9 cellular contexts compared by ENCODE assay signal in the genomic region with DNA sequence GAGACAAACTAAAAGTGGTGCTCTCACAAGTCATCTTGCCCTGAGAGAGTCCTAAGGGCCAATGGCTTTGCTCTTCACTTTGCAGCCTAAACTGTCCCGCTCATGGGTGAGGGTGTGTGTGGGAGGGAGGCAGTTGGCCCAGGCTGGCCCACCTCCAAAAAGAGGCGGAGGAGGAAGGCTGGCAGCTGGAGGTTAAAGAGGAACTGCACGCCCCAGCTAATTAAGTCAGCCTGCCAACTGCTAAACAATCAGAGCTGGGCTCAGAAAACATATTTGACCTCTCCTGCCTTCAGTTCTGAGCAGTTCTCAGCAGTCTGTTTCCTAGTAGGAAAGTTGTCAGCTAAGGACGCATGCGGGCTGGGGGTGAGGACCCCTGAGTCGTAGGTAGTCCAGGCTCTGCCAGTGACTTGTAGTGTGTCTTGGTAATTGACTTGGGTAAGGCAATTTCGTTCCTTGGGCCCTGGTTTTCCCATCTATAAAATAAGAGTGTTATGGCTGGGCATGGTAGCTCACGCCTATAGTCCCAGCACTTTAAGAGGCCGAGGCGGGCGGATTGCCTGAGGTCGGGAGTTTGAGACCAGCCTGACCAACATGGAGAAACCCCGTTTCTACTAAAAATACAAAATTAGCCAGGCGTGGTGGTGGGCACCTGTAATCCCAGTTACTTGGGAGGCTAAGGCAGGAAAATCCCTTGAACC. TPM values are rescaled to one million over a fixed set of nuclear protein-coding genes. Genes with fewer than 3 reads are reported as not detected.
A peak's percentile ranks its signal among the peaks of the same experiment; 100 is the strongest.
DNase-seq lines count a peak whose midpoint lies in the region; ATAC-seq and TF ChIP-seq lines count a peak whose summit lies in the region.
"Had no signal": no experiment of that assay in that cellular context is flagged by ENCODE, and none has a peak within 500 bp of the region (broad histone marks: within the 10 kb centered on the region; RNA-seq: fewer than 3 reads in every experiment).

No MANE protein-coding gene starts in this region.

- peaks cover 6% of the 10 kb centered on the region for H3K4me1 Mint-ChIP-seq in activated B cell treated with CpG ODN at 0.5 μM for 24 hours
- no peaks in the 10 kb centered on the region for H3K4me1 Mint-ChIP-seq in activated naive CD8-positive, alpha-beta T cell treated with anti-CD3 and anti-CD28 coated beads, Interleukin-2, amount 50 U/mL, for 24 hours

- peak; percentile 25 for ATAC-seq in activated B cell treated with CpG ODN at 0.5 μM for 24 hours (ENCODE audit: low read depth)
- ATAC-seq in activated naive CD8-positive, alpha-beta T cell treated with anti-CD3 and anti-CD28 coated beads, Interleukin-2, amount 50 U/mL, for 24 hours = no peak
- ATAC-seq: activated CD8-positive, alpha-beta T cell treated with anti-CD3 and anti-CD28 coated beads for 36 hours had no signal

- H3K27me3 ChIP-seq in liver (ENCODE audit: control insufficient read depth in 4 of 4, insufficient read depth in 4 of 4, low read length in 3 of 4) = no peaks in the 10 kb centered on the region
- no peaks in the 10 kb centered on the region for H3K27me3 ChIP-seq in tibial artery
- H3K27me3 ChIP-seq: uterus had no signal

- H3K4me1 ChIP-seq in liver (ENCODE audit: control insufficient read depth in 4 of 4, insufficient read depth in 4 of 4, low read length in 3 of 4) (peaks cover 0 to 3% (median under 1%) of the 10 kb centered on the region in 4 donors), tibial artery (peaks cover 0 to 5% (median 0%) of the 10 kb centered on the region in 4 donors)
- H3K4me1 ChIP-seq: uterus had no signal

- TF ChIP-seq RAD21 in liver (IDR thresholded peaks at IDR 0.05) = no peak

- TF ChIP-seq CTCF in NB4 (IDR thresholded peaks at IDR 0.05; ENCODE audit: low read depth, low read length) = no peak
- TF ChIP-seq CTCF in activated B cell treated with CpG ODN at 0.5 μM for 24 hours (IDR thresholded peaks at IDR 0.05) = no peak
- TF ChIP-seq CTCF in liver (IDR thresholded peaks at IDR 0.05; ENCODE audit: low read depth, low read length, missing input control) = no peak
- no peak for TF ChIP-seq CTCF in tibial artery (IDR thresholded peaks at IDR 0.05)

- no peaks in the 10 kb centered on the region for H3K9me3 ChIP-seq in liver (ENCODE audit: control insufficient read depth in 4 of 4, low read length in 3 of 4)
- H3K9me3 ChIP-seq in tibial artery = no peaks in the 10 kb centered on the region
- H3K9me3 ChIP-seq: uterus had no signal

- WGBS in liver = 72% methylated on average over 14 of the region's 14 CpGs

- CTCF ChIA-PET in activated B cell treated with CpG ODN at 0.5 μM for 24 hours (lab: Charles Lee) = no interaction called here

- TF ChIP-seq POLR2A in NB4 (IDR thresholded peaks at IDR 0.05; ENCODE audit: extremely low read depth, insufficient read length) = peak; percentile 47

- intact Hi-C loops in activated B cell treated with CpG ODN at 0.5 μM for 24 hours (cut with micrococcal nuclease) (no loop called here), tibial artery (cut with DNase I; ENCODE audit: low total_unique reads) (no loop called here)

- H3K9ac ChIP-seq in liver (ENCODE audit: low read depth in 1 of 2, low read length in 2 of 2) = no peak overlapping the region

- no peaks in the 10 kb centered on the region for H3K27me3 Mint-ChIP-seq in activated B cell treated with CpG ODN at 0.5 μM for 24 hours
- H3K27me3 Mint-ChIP-seq in activated naive CD8-positive, alpha-beta T cell treated with anti-CD3 and anti-CD28 coated beads, Interleukin-2, amount 50 U/mL, for 24 hours = no peaks in the 10 kb centered on the region
- H3K27me3 Mint-ChIP-seq: activated CD8-positive, alpha-beta T cell treated with anti-CD3 and anti-CD28 coated beads for 36 hours had no signal

- peaks cover 21% of the 10 kb centered on the region for H3K36me3 Mint-ChIP-seq in activated B cell treated with CpG ODN at 0.5 μM for 24 hours (ENCODE audit: low read depth)
- H3K36me3 Mint-ChIP-seq in activated naive CD8-positive, alpha-beta T cell treated with anti-CD3 and anti-CD28 coated beads, Interleukin-2, amount 50 U/mL, for 24 hours (ENCODE audit: low read depth) = peaks cover 20% of the 10 kb centered on the region

- H3K36me3 ChIP-seq in liver (ENCODE audit: control insufficient read depth in 4 of 4, insufficient read depth in 3 of 4, low read depth in 1 of 4, low read length in 3 of 4) (peaks cover 4 to 23% (median 10%) of the 10 kb centered on the region in 4 donors), tibial artery (peaks cover 8 to 73% (median 37%) of the 10 kb centered on the region in 3 donors)
- H3K36me3 ChIP-seq: uterus had no signal

- H3K9me3 Mint-ChIP-seq in activated B cell treated with CpG ODN at 0.5 μM for 24 hours = no peaks in the 10 kb centered on the region
- no peaks in the 10 kb centered on the region for H3K9me3 Mint-ChIP-seq in activated naive CD8-positive, alpha-beta T cell treated with anti-CD3 and anti-CD28 coated beads, Interleukin-2, amount 50 U/mL, for 24 hours
- H3K9me3 Mint-ChIP-seq: activated CD8-positive, alpha-beta T cell treated with anti-CD3 and anti-CD28 coated beads for 36 hours had no signal

- DNase-seq in NB4 (ENCODE audit: low read depth) (peak; percentile 95), activated B cell treated with CpG ODN at 0.5 μM for 24 hours (no peak), tibial artery (peak; percentile 62 to 71), occipital lobe (lab: John Stamatoyannopoulos, UW) (no peak)
- no peak for DNase-seq in activated T-cell treated with anti-CD3 and anti-CD28 coated beads, Interleukin-2, amount 50 U/mL, for 48 hours
- no peak for DNase-seq in activated naive CD8-positive, alpha-beta T cell treated with anti-CD3 and anti-CD28 coated beads, Interleukin-2, amount 50 U/mL, for 24 hours
- DNase-seq: activated CD8-positive, alpha-beta T cell treated with anti-CD3 and anti-CD28 coated beads for 36 hours had no signal

- H3K27ac Mint-ChIP-seq in activated B cell treated with CpG ODN at 0.5 μM for 24 hours = peak overlapping the region; percentile 43
- H3K27ac Mint-ChIP-seq in activated naive CD8-positive, alpha-beta T cell treated with anti-CD3 and anti-CD28 coated beads, Interleukin-2, amount 50 U/mL, for 24 hours = no peak overlapping the region
- H3K27ac Mint-ChIP-seq: activated CD8-positive, alpha-beta T cell treated with anti-CD3 and anti-CD28 coated beads for 36 hours had no signal

- no peak overlapping the region for H3K4me3 ChIP-seq in NB4 (ENCODE audit: low read depth, low read length)
- H3K4me3 ChIP-seq in liver (ENCODE audit: low read depth in 1 of 3, low read length in 3 of 3) = no peak overlapping the region
- no peak overlapping the region for H3K4me3 ChIP-seq in tibial artery
- H3K4me3 ChIP-seq: uterus had no signal

- no peak overlapping the region for H3K4me3 Mint-ChIP-seq in activated B cell treated with CpG ODN at 0.5 μM for 24 hours
- H3K4me3 Mint-ChIP-seq in activated naive CD8-positive, alpha-beta T cell treated with anti-CD3 and anti-CD28 coated beads, Interleukin-2, amount 50 U/mL, for 24 hours = no peak overlapping the region
- H3K4me3 Mint-ChIP-seq: activated CD8-positive, alpha-beta T cell treated with anti-CD3 and anti-CD28 coated beads for 36 hours had no signal

- POLR2A ChIA-PET in activated B cell treated with CpG ODN at 0.5 μM for 24 hours (lab: Charles Lee) = no interaction called here

- H3K27ac ChIP-seq in liver (ENCODE audit: low read depth in 1 of 2, low read length in 2 of 2) = no peak overlapping the region
- H3K27ac ChIP-seq in tibial artery = no peak overlapping the region

TF ChIP-seq in liver, 16 proteins besides CTCF, POLR2A, EP300 and RAD21:
- no peak for TF ChIP-seq SP1 (IDR thresholded peaks at IDR 0.05)
- TF ChIP-seq, protein P1, sequence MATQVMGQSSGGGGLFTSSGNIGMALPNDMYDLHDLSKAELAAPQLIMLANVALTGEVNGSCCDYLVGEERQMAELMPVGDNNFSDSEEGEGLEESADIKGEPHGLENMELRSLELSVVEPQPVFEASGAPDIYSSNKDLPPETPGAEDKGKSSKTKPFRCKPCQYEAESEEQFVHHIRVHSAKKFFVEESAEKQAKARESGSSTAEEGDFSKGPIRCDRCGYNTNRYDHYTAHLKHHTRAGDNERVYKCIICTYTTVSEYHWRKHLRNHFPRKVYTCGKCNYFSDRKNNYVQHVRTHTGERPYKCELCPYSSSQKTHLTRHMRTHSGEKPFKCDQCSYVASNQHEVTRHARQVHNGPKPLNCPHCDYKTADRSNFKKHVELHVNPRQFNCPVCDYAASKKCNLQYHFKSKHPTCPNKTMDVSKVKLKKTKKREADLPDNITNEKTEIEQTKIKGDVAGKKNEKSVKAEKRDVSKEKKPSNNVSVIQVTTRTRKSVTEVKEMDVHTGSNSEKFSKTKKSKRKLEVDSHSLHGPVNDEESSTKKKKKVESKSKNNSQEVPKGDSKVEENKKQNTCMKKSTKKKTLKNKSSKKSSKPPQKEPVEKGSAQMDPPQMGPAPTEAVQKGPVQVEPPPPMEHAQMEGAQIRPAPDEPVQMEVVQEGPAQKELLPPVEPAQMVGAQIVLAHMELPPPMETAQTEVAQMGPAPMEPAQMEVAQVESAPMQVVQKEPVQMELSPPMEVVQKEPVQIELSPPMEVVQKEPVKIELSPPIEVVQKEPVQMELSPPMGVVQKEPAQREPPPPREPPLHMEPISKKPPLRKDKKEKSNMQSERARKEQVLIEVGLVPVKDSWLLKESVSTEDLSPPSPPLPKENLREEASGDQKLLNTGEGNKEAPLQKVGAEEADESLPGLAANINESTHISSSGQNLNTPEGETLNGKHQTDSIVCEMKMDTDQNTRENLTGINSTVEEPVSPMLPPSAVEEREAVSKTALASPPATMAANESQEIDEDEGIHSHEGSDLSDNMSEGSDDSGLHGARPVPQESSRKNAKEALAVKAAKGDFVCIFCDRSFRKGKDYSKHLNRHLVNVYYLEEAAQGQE (IDR thresholded peaks at IDR 0.05) = no peak
- TF ChIP-seq NR2F2 (IDR thresholded peaks at IDR 0.05) = peak; percentile 17
- TF ChIP-seq, protein P2, sequence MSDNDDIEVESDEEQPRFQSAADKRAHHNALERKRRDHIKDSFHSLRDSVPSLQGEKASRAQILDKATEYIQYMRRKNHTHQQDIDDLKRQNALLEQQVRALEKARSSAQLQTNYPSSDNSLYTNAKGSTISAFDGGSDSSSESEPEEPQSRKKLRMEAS (IDR thresholded peaks at IDR 0.05) = no peak
- no peak for TF ChIP-seq EGR1 (IDR thresholded peaks at IDR 0.05; ENCODE audit: low read depth in 2 of 2)
- no peak for TF ChIP-seq FOXA2 (IDR thresholded peaks at IDR 0.05)
- TF ChIP-seq JUND (IDR thresholded peaks at IDR 0.05) = no peak
- TF ChIP-seq GABPA (IDR thresholded peaks at IDR 0.05 in 1 of 2, conservative IDR thresholded peaks at IDR 0.05 in 1 of 2) = no peak

RNA-seq across cellular contexts. Expression of a gene that starts 17.0 kb away (rescaled TPM):
- 26.1 and 27.5 TPM in 2 replicates for total RNA-seq in activated B cell treated with CpG ODN at 0.5 μM for 24 hours
- total RNA-seq in liver = 10 to 100 TPM; 20.8 to 38.8 TPM
- 10 to 100 TPM; 33.2 to 37.6 TPM for polyA plus RNA-seq in liver
- total RNA-seq in occipital lobe = 41.5 TPM

RNA-seq across cellular contexts. Expression of a gene that starts 17.1 kb away (rescaled TPM):
- 0.20 and 0.35 TPM in 2 replicates for total RNA-seq in activated B cell treated with CpG ODN at 0.5 μM for 24 hours
- total RNA-seq in liver = under 1 TPM; 0.25 to 0.33 TPM
- polyA plus RNA-seq in liver = under 1 TPM; 0.12 to 0.24 TPM
- under 0.01 TPM for total RNA-seq in occipital lobe

Comparison
In these comparisons a context has a peak if more than half of its experiments do, and no peak if none do; other contexts are left out.
1. DNase-seq: peak in NB4 (single experiment) and tibial artery (2 of 2); none in activated B cell treated with CpG ODN at 0.5 μM for 24 hours (single experiment), occipital lobe (single experiment), activated T-cell treated with anti-CD3 and anti-CD28 coated beads, Interleukin-2, amount 50 U/mL, for 48 hours (0 of 2) and activated naive CD8-positive, alpha-beta T cell treated with anti-CD3 and anti-CD28 coated beads, Interleukin-2, amount 50 U/mL, for 24 hours (single experiment).